19 cellular contexts compared by ENCODE assay signal in the genomic region with DNA sequence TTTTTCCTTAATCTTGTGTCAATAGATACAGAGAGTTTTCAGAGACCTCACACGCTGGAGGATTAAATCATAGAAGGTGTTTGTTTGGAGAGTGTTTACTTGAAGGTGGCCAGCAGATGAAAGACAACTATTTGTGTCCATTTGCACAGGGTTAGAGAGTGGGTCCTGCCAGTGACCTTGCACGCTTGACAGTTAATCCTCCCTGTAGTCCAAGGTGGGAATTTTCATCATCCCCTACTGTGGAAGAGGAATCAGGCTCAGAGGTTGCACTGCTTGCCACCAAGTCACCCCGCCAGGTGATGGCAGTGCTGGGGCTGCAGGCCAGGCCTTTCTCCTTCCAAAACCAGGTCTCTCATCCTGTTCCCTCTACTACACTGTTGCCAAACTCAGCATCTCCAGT. TPM values are rescaled to one million over a fixed set of nuclear protein-coding genes. Genes with fewer than 3 reads are reported as not detected.
DNase-seq lines count a peak whose midpoint lies in the region; ATAC-seq, FAIRE-seq and TF ChIP-seq lines count a peak whose summit lies in the region.
"Had no signal": no experiment of that assay in that cellular context is flagged by ENCODE, and none has a peak within 500 bp of the region (broad histone marks: within the 10 kb centered on the region; RNA-seq: fewer than 3 reads in every experiment).

No MANE protein-coding gene starts in this region.

- H4K20me1 ChIP-seq in K562 (replicated peaks; ENCODE audit: control insufficient read depth, insufficient read depth, low read length) (no peaks in the 10 kb centered on the region), smooth muscle cell (ENCODE audit: low read depth) (peaks cover 4% of the 10 kb centered on the region)
- H4K20me1 ChIP-seq: BLaER1 had no signal

- H3K9me1 ChIP-seq in K562 (ENCODE audit: control insufficient read depth, insufficient read depth, low read length) = no peaks in the 10 kb centered on the region

- no TSS peak for BruUV-seq in K562 (replicated peaks; lab: Mats Ljungman, UMichigan)

- peak in 1 of 2 experiments; percentile 42; a peak in 2 of 4 replicates for TF ChIP-seq RAD21 in K562 (CRISPR knock-in tag; conservative IDR thresholded peaks at IDR 0.05 in 1 of 2, IDR thresholded peaks at IDR 0.05 in 1 of 2)

- TF ChIP-seq POLR2A in K562 (conservative IDR thresholded peaks at IDR 0.05) = no peak

- intact Hi-C loops in K562 (cut with micrococcal nuclease) = no loop called here

- no peak overlapping the region for H3K4me3 Mint-ChIP-seq in mesothelial cell of epicardium
- H3K4me3 Mint-ChIP-seq: HFFc6; naive thymus-derived CD4-positive, alpha-beta T cell had no signal

- no peaks in the 10 kb centered on the region for H3K9me3 Mint-ChIP-seq in mesothelial cell of epicardium
- H3K9me3 Mint-ChIP-seq: HFFc6; naive thymus-derived CD4-positive, alpha-beta T cell had no signal

- H3K79me2 ChIP-seq in K562 (ENCODE audit: control insufficient read depth, insufficient read depth, low read length) (no peaks in the 10 kb centered on the region), smooth muscle cell (ENCODE audit: low read depth) (peaks cover 9% of the 10 kb centered on the region)

- ATAC-seq in K562 = peak; percentile 47; the same call in 1 of the 3 replicates
- no peak for ATAC-seq in GM21381 (IDR thresholded peaks at IDR 0.05; ENCODE audit: unreplicated experiment)
- ATAC-seq in GM21360 (IDR thresholded peaks at IDR 0.05; ENCODE audit: unreplicated experiment) = no peak
- ATAC-seq: naive thymus-derived CD4-positive, alpha-beta T cell had no signal

- FAIRE-seq in K562 (lab: Jason Lieb, UNC) = no peak
- FAIRE-seq: frontal cortex, RCC 7860, small intestine had no signal

- in situ Hi-C loops in K562 (cut with MboI) = no loop called here

- H3K36me3 ChIP-seq in HEK293 (ENCODE audit: control insufficient read depth in 2 of 2, insufficient read depth in 1 of 2, low read length in 2 of 2) (no peaks in the 10 kb centered on the region), K562 (ENCODE audit: control insufficient read depth, insufficient read depth, low read length) (no peaks in the 10 kb centered on the region), smooth muscle cell (ENCODE audit: low read depth) (no peaks in the 10 kb centered on the region)
- H3K36me3 ChIP-seq: BLaER1, transverse colon had no signal

- no peaks in the 10 kb centered on the region for H3K27me3 ChIP-seq in K562 (ENCODE audit: control insufficient read depth in 2 of 2, insufficient read depth in 2 of 2, low read length in 2 of 2)
- H3K27me3 ChIP-seq in smooth muscle cell (ENCODE audit: low read depth) = no peaks in the 10 kb centered on the region
- H3K27me3 ChIP-seq: BLaER1, transverse colon had no signal

- TF ChIP-seq CTCF in GM10266 (IDR thresholded peaks at IDR 0.05; ENCODE audit: control insufficient read depth, insufficient read depth, low read depth, missing control alignments) = peak; percentile 10
- peak; percentile 30; the same call in 1 of the 2 replicates for TF ChIP-seq CTCF in HEK293 (tag by site-specific recombination; IDR thresholded peaks at IDR 0.05)
- 0 out of 6 replicates have a peak, but pooled peaks of 1 of the 3 experiments have one; percentile 33 for TF ChIP-seq CTCF in K562 (IDR thresholded peaks at IDR 0.05 in 2 of 3, conservative IDR thresholded peaks at IDR 0.05 in 1 of 3; ENCODE audit: insufficient read depth in 2 of 3, low read depth in 1 of 3, low read length in 3 of 3)
- TF ChIP-seq CTCF in mesothelial cell of epicardium (IDR thresholded peaks at IDR 0.05; ENCODE audit: unreplicated experiment) = no peak
- no peak for TF ChIP-seq CTCF in smooth muscle cell (IDR thresholded peaks at IDR 0.05; ENCODE audit: borderline replicate concordance, insufficient read depth, poor library complexity, severe bottlenecking)

- H3K36me3 Mint-ChIP-seq in mesothelial cell of epicardium = peaks cover 16% of the 10 kb centered on the region
- H3K36me3 Mint-ChIP-seq: naive thymus-derived CD4-positive, alpha-beta T cell had no signal

- peak overlapping the region; percentile 1 for H3K27ac Mint-ChIP-seq in mesothelial cell of epicardium
- H3K27ac Mint-ChIP-seq: HFFc6; naive thymus-derived CD4-positive, alpha-beta T cell had no signal

- no peak overlapping the region for H2AFZ ChIP-seq in K562 (ENCODE audit: low read depth, low read length)
- no peak overlapping the region for H2AFZ ChIP-seq in smooth muscle cell (ENCODE audit: low read depth)

- H3K4me1 Mint-ChIP-seq in mesothelial cell of epicardium = peaks cover 16% of the 10 kb centered on the region

- H3K27me3 Mint-ChIP-seq in mesothelial cell of epicardium (ENCODE audit: low read depth) = no peaks in the 10 kb centered on the region

- no peaks in the 10 kb centered on the region for H3F3A ChIP-seq in smooth muscle cell (ENCODE audit: low read depth)

- TF ChIP-seq EP300 in K562 (IDR thresholded peaks at IDR 0.05; ENCODE audit: low read length) = no peak

- no peak overlapping the region for H3K27ac ChIP-seq in HEK293 (ENCODE audit: extremely low read depth, low read depth, low read length)
- no peak overlapping the region for H3K27ac ChIP-seq in K562 (ENCODE audit: extremely low read depth, low read depth, low read length)
- no peak overlapping the region for H3K27ac ChIP-seq in smooth muscle cell (ENCODE audit: low read depth)
- H3K27ac ChIP-seq: BLaER1 had no signal

- H3K4me3 ChIP-seq in HEK293 (ENCODE audit: low read depth, low read length) = no peak overlapping the region
- no peak overlapping the region for H3K4me3 ChIP-seq in K562
- H3K4me3 ChIP-seq in smooth muscle cell = no peak overlapping the region
- H3K4me3 ChIP-seq: BLaER1, lung, transverse colon had no signal

- H3K4me2 ChIP-seq in K562 (ENCODE audit: insufficient read depth, low read length) (no peak overlapping the region), smooth muscle cell (no peak overlapping the region)
- H3K4me2 ChIP-seq: BLaER1 had no signal

- no peak overlapping the region for H3K9ac ChIP-seq in K562 (ENCODE audit: insufficient read depth in 1 of 2, low read depth in 2 of 2, low read length in 2 of 2)
- H3K9ac ChIP-seq in smooth muscle cell (ENCODE audit: low read depth) = no peak overlapping the region
- H3K9ac ChIP-seq: BLaER1 had no signal

- WGBS in K562 (ENCODE audit: insufficient coverage, low coverage, missing lambda C conversion rate) = 49% methylated on average over 3 of the region's 3 CpGs
- 93% methylated on average over 3 of the region's 3 CpGs for WGBS in smooth muscle cell (ENCODE audit: low lambda C conversion rate)

- CTCF ChIA-PET in HEK293 (lab: Yijun Ruan, JAX) = interaction anchor here (0.6 to 1.7 kb wide), 2 partner anchors 8 to 52 kb away, joined by 3 to 5 read pairs; no protein-coding TSS in a partner anchor
- CTCF ChIA-PET in K562 (lab: Yijun Ruan, JAX; ENCODE audit: low intra/inter-chr PET ratio) = interaction anchor here (0.7 kb wide), 1 partner anchor 952 kb away, joined by 3 read pairs; no protein-coding TSS in a partner anchor

- no peak for DNase-seq in GM10266 (ENCODE audit: extremely low spot score)
- no peak for DNase-seq in K562 (ENCODE audit: extremely low read depth in 1 of 4, low spot score in 3 of 4)
- DNase-seq in mesothelial cell of epicardium (ENCODE audit: low spot score in 2 of 2, unreplicated experiment in 2 of 2) = no peak
- no peak for DNase-seq in smooth muscle cell (lab: John Stamatoyannopoulos, UW; ENCODE audit: unreplicated experiment)
- DNase-seq: activated effector memory CD4-positive, alpha-beta T cell treated with Interleukin-2 at 50 U/mL for 16 hours; amniotic stem cell; DMS79; HFFc6; naive thymus-derived CD4-positive, alpha-beta T cell; NCI-H69; small intestine; transverse colon had no signal

- H3K4me1 ChIP-seq in HEK293 (ENCODE audit: control insufficient read depth, insufficient read depth, low read length) (no peaks in the 10 kb centered on the region), K562 (replicated peaks in 1 of 2; ENCODE audit: control insufficient read depth in 2 of 2, insufficient read depth in 2 of 2, low read length in 2 of 2) (peaks cover 0 to 6% of the 10 kb centered on the region in 2 experiments; a peak in 1 of 5 replicates), smooth muscle cell (ENCODE audit: low read depth) (no peaks in the 10 kb centered on the region)
- H3K4me1 ChIP-seq: BLaER1 had no signal

- POLR2A ChIA-PET in HEK293 (lab: Yijun Ruan, JAX) (no interaction called here), K562 (lab: Yijun Ruan, JAX) (interaction anchor here (0.7 kb wide), 1 partner anchor 717 kb away, joined by 3 read pairs; no protein-coding TSS in a partner anchor)

- no peaks in the 10 kb centered on the region for H3K9me3 ChIP-seq in HEK293 (ENCODE audit: control insufficient read depth, insufficient read depth, low read depth, low read length)
- no peaks in the 10 kb centered on the region for H3K9me3 ChIP-seq in K562 (replicated peaks; ENCODE audit: control insufficient read depth, insufficient read depth, low read depth, low read length)
- no peaks in the 10 kb centered on the region for H3K9me3 ChIP-seq in smooth muscle cell (replicated peaks; ENCODE audit: low read depth)
- H3K9me3 ChIP-seq: BLaER1, transverse colon had no signal

TF ChIP-seq in HEK293, 187 proteins besides CTCF, POLR2A, EP300 and RAD21 (continues in another document):
- no peak for TF ChIP-seq ZNF366 (tag by site-specific recombination; conservative IDR thresholded peaks at IDR 0.05)

RNA-seq across cellular contexts. Expression of a gene that starts 12.3 kb away (rescaled TPM):
- total RNA-seq in K562 (2011; cell fraction: chromatin; rRNA removed; ENCODE audit: low replicate concordance) = not detected in 2 replicates
- not detected in 2 replicates for total RNA-seq in K562 (2011; cell fraction: nucleolus; rRNA removed)
- total RNA-seq in K562 (2011; cell fraction: nucleoplasm; rRNA removed) = not detected in 2 replicates
- total RNA-seq in K562 (2014; rRNA removed) (not detected in 2 replicates), K562 (2014; rRNA removed; fragmentation: Illumina TruSeq; extraction: Trizol) (not detected in 2 replicates), K562 (2015; rRNA removed; fragmentation: Illumina TruSeq; extraction: Trizol) (0.60 TPM in 1 of 2 replicates, not detected in the other), K562 (2021) (0.69 and 0.76 TPM in 2 replicates), mesothelial cell of epicardium (214 to 236 TPM (median 219 TPM) in 3 replicates), smooth muscle cell (44.3 and 45.8 TPM in 2 replicates)
- polyA plus RNA-seq in K562 (2011; rRNA removed) (not detected in 2 replicates), K562 (2014; fragmentation: Illumina TruSeq; extraction: Trizol) (not detected in 2 replicates), K562 (2014; fragmentation: Nextera tagmentation; extraction: Ambion mirVana) (under 1 TPM in 1 of 2 experiments, not detected in 1; 0.01 TPM), K562 (2014; rRNA removed) (not detected in 2 replicates), smooth muscle cell (4.7 and 28.0 TPM in 2 replicates)
- 0.07 TPM in 1 of 2 replicates, not detected in the other for polyA plus RNA-seq in K562 (2011; cell fraction: cytosol; rRNA removed)
- polyA plus RNA-seq in K562 (2011; cell fraction: nucleus; rRNA removed) = 0.04 TPM in 1 of 2 replicates, not detected in the other
- polyA plus RNA-seq in K562 (2012) = 0.10 and 0.11 TPM in 2 replicates
- not detected in 2 replicates for polyA minus RNA-seq in K562 (2011; rRNA and poly(A)+ RNA removed)
- not detected in 2 replicates for polyA minus RNA-seq in K562 (2011; cell fraction: cytosol; rRNA and poly(A)+ RNA removed)
- not detected in 2 replicates for polyA minus RNA-seq in K562 (2011; cell fraction: nucleus; rRNA and poly(A)+ RNA removed)
- polyA plus RNA-seq: naive thymus-derived CD4-positive, alpha-beta T cell had no signal

Comparison
In these comparisons a context has a peak if more than half of its experiments do, and no peak if none do; other contexts are left out.
1. CTCF ChIP-seq: peak in GM10266 (single experiment) and HEK293 (single experiment); none in mesothelial cell of epicardium (single experiment) and smooth muscle cell (single experiment).
2. RNA of a gene that starts 12.3 kb away (total RNA-seq): 214 to 236 TPM in mesothelial cell of epicardium and 44.3 to 45.8 TPM in smooth muscle cell; 0.60 to 0.76 TPM in K562; every median in the first group is over 10 times any median in the second.